Comparison of ENCODE assay signal across 10 cellular contexts in genomic region chr4:142817442-142817841, GRCh38. TPM values are rescaled to one million over a fixed set of nuclear protein-coding genes. Genes with fewer than 3 reads are reported as not detected.
DNase-seq lines count a peak whose midpoint lies in the region; ATAC-seq, FAIRE-seq and TF ChIP-seq lines count a peak whose summit lies in the region.
"Had no signal": no experiment of that assay in that cellular context is flagged by ENCODE, and none has a peak within 500 bp of the region (broad histone marks: within the 10 kb centered on the region; RNA-seq: fewer than 3 reads in every experiment).

No MANE protein-coding gene starts in this region.

- peak overlapping the region; percentile 63 for H3K4me2 ChIP-seq in HCT116 (ENCODE audit: low read length)

- TF ChIP-seq RAD21 in HCT116 (IDR thresholded peaks at IDR 0.05; ENCODE audit: low read depth): peak; percentile 38; the same call in 1 of the 2 replicates

- H3K27me3 Mint-ChIP-seq in type B pancreatic cell: no peaks in the 10 kb centered on the region
- H3K27me3 Mint-ChIP-seq: IgD-negative memory B cell had no signal

- intact Hi-C loops in HCT116 (cut with micrococcal nuclease): no loop called here

- peak overlapping the region; percentile 93 for H3K27ac ChIP-seq in HCT116 (ENCODE audit: low read depth, low read length)

- no peak overlapping the region for H3K27ac Mint-ChIP-seq in type B pancreatic cell
- H3K27ac Mint-ChIP-seq: IgD-negative memory B cell had no signal

- TF ChIP-seq POLR2A in HCT116 (IDR thresholded peaks at IDR 0.05; ENCODE audit: borderline replicate concordance, extremely low read depth, insufficient read depth, insufficient read length) (no peak), GM12891 (IDR thresholded peaks at IDR 0.05; ENCODE audit: low read depth, low read length) (no peak)

- H3K4me3 ChIP-seq in HCT116 (replicated peaks in 1 of 2; ENCODE audit: low read depth in 1 of 2, low read length in 2 of 2) (peak overlapping the region; percentile 3 to 35; a peak in 3 of 4 replicates), epithelial cell of proximal tubule (ENCODE audit: low read depth, low read length) (no peak overlapping the region)

- POLR2A ChIA-PET in HCT116 (lab: Charles Lee): no interaction called here

- BruUV-seq in HCT116 (replicated peaks; lab: Mats Ljungman, UMichigan): no TSS peak

- no peaks in the 10 kb centered on the region for H3K79me2 ChIP-seq in HCT116 (ENCODE audit: insufficient read depth, low read length)

- H2AFZ ChIP-seq in HCT116 (ENCODE audit: low read depth, low read length, poor library complexity, severe bottlenecking): peak overlapping the region; percentile 63

- H3K36me3 ChIP-seq in HCT116 (ENCODE audit: control insufficient read depth in 1 of 2, insufficient read depth in 2 of 2, low read length in 2 of 2): no peaks in the 10 kb centered on the region

- no peaks in the 10 kb centered on the region for H3K9me2 ChIP-seq in HCT116 (ENCODE audit: insufficient read depth)

- peak overlapping the region; percentile 45 for H3K9ac ChIP-seq in HCT116 (ENCODE audit: low read length)

- RAD21 ChIA-PET in HCT116 (lab: Charles Lee; ENCODE audit: low non-redundant PET in 1 of 2, low total read pairs in 2 of 2, uncharacterized antibody in 2 of 2, unreplicated experiment in 2 of 2): no interaction called here

- no peaks in the 10 kb centered on the region for H3K4me1 Mint-ChIP-seq in type B pancreatic cell (ENCODE audit: unreplicated experiment)

- H4K20me1 ChIP-seq in HCT116 (ENCODE audit: insufficient read depth): no peaks in the 10 kb centered on the region

- H3K36me3 Mint-ChIP-seq in type B pancreatic cell: no peaks in the 10 kb centered on the region

- CTCF ChIA-PET in HCT116 (lab: Charles Lee): no interaction called here

- FAIRE-seq in GM12891 (lab: Jason Lieb, UNC): no peak
- FAIRE-seq: islet of Langerhans had no signal

- H3K9me3 ChIP-seq in HCT116 (ENCODE audit: control insufficient read depth in 1 of 2, insufficient read depth in 1 of 2, low read depth in 1 of 2, low read length in 2 of 2): no peaks in the 10 kb centered on the region

- H3K27me3 ChIP-seq in HCT116 (ENCODE audit: insufficient read depth, low read length): no peaks in the 10 kb centered on the region

- no peak for TF ChIP-seq CTCF in HCT116 (IDR thresholded peaks at IDR 0.05 in 2 of 3, conservative IDR thresholded peaks at IDR 0.05 in 1 of 3; ENCODE audit: borderline replicate concordance in 1 of 3, insufficient read depth in 1 of 3, low read depth in 2 of 3, low read length in 2 of 3)
- no peak for TF ChIP-seq CTCF in epithelial cell of proximal tubule (conservative IDR thresholded peaks at IDR 0.05; ENCODE audit: low read depth, low read length)
- TF ChIP-seq CTCF in type B pancreatic cell (conservative IDR thresholded peaks at IDR 0.05): no peak

- DNase-seq in HCT116 (ENCODE audit: low read depth, low spot score) (peak; percentile 88), SW480 (ENCODE audit: low spot score) (peak; percentile 64), epithelial cell of proximal tubule (ENCODE audit: low read depth) (peak; percentile 69), type B pancreatic cell (ENCODE audit: extremely low spot score, unreplicated experiment) (no peak), NCI-H1105 treated with DMSO at 0.1 percent for 48 hours (lab: John Stamatoyannopoulos, UW) (no peak), RPMI8226 (no peak), GM12891 (ENCODE audit: insufficient read length, low spot score) (no peak)
- peak; percentile 61 for DNase-seq in stimulated activated CD4-positive, alpha-beta T cell treated with anti-CD3 and anti-CD28 coated beads, Interleukin-15, amount 100 ng/mL, for 24 hours

- peaks cover 46 to 48% of the 10 kb centered on the region in 2 experiments for H3K4me1 ChIP-seq in HCT116 (ENCODE audit: control insufficient read depth in 1 of 2, insufficient read depth in 2 of 2, low read length in 2 of 2)

- H3K4me3 Mint-ChIP-seq in type B pancreatic cell: no peak overlapping the region
- H3K4me3 Mint-ChIP-seq: IgD-negative memory B cell had no signal

- no peaks in the 10 kb centered on the region for H3K9me3 Mint-ChIP-seq in type B pancreatic cell
- H3K9me3 Mint-ChIP-seq: IgD-negative memory B cell had no signal

- peak; percentile 93 for ATAC-seq in HCT116

TF ChIP-seq in HCT116, 20 proteins besides CTCF, POLR2A, EP300 and RAD21 (continues in another document):
- TF ChIP-seq CBX3 (IDR thresholded peaks at IDR 0.05; ENCODE audit: low read depth): peak; percentile 93
- TF ChIP-seq ZFX (IDR thresholded peaks at IDR 0.05): peak; percentile 12; the same call in 1 of the 2 replicates
- peak; percentile 34 for TF ChIP-seq YY1 (IDR thresholded peaks at IDR 0.05; ENCODE audit: extremely low read depth, insufficient replicate concordance, low read depth, low read length)
- no peak for TF ChIP-seq ZNF274 (IDR thresholded peaks at IDR 0.05; ENCODE audit: low read depth, low read length)
- TF ChIP-seq ZBTB33 (IDR thresholded peaks at IDR 0.05; ENCODE audit: extremely low read depth, insufficient replicate concordance, low read length): no peak
- TF ChIP-seq SP1 (IDR thresholded peaks at IDR 0.05; ENCODE audit: low read depth): peak; percentile 92
- TF ChIP-seq TCF7L2 (IDR thresholded peaks at IDR 0.05; ENCODE audit: borderline replicate concordance, extremely low read depth, insufficient read depth, insufficient read length): no peak
- TF ChIP-seq EZH2phosphoT487 (IDR thresholded peaks at IDR 0.05; ENCODE audit: borderline replicate concordance): no peak
- no peak; the same call in 1 of the 2 replicates for TF ChIP-seq ELF1 (IDR thresholded peaks at IDR 0.05; ENCODE audit: borderline replicate concordance, low read depth)
- TF ChIP-seq SRF (IDR thresholded peaks at IDR 0.05; ENCODE audit: low read depth): 0 out of 2 replicates have a peak, but pooled peaks have one; percentile 38
- peak; percentile 86 for TF ChIP-seq JUND (IDR thresholded peaks at IDR 0.05)
- TF ChIP-seq POLR2AphosphoS5 (IDR thresholded peaks at IDR 0.05; ENCODE audit: low read depth, low read length): peak; percentile 38
- TF ChIP-seq EGR1 (IDR thresholded peaks at IDR 0.05; ENCODE audit: low read depth): peak; percentile 72
- no peak for TF ChIP-seq EZH2 (IDR thresholded peaks at IDR 0.05)

TF ChIP-seq in GM12891, 5 proteins besides CTCF, POLR2A, EP300 and RAD21:
- TF ChIP-seq SPI1 (IDR thresholded peaks at IDR 0.05; ENCODE audit: low read depth, low read length): no peak
- TF ChIP-seq POU2F2 (IDR thresholded peaks at IDR 0.05; ENCODE audit: low read depth, low read length): no peak
- no peak for TF ChIP-seq POLR2AphosphoS5 (IDR thresholded peaks at IDR 0.05; ENCODE audit: low read depth, low read length)
- no peak for TF ChIP-seq PAX5 (IDR thresholded peaks at IDR 0.05; ENCODE audit: insufficient read depth, low read length, severe bottlenecking)
- TF ChIP-seq TAF1 (IDR thresholded peaks at IDR 0.05; ENCODE audit: low read depth, low read length): no peak

RNA-seq across cellular contexts. Expression of gene INPP4B, which starts 28.7 kb away (rescaled TPM):
- total RNA-seq in HCT116 (2021; ENCODE audit: unreplicated experiment): 14.3 TPM
- 7.8 and 9.8 TPM in 2 replicates for polyA plus RNA-seq in HCT116 (2012)
- 12.0 and 14.2 TPM in 2 replicates for total RNA-seq in epithelial cell of proximal tubule
- total RNA-seq in type B pancreatic cell (ENCODE audit: low replicate concordance): 4.8 and 9.0 TPM in 2 replicates
- 0.47 TPM for polyA plus RNA-seq in GM12891 (2012; ENCODE audit: low read depth, missing spikeins)

Comparison
In these comparisons a context has a peak if more than half of its experiments do, and no peak if none do; other contexts are left out.
1. DNase-seq: peak in HCT116 (single experiment), SW480 (single experiment), epithelial cell of proximal tubule (single experiment) and stimulated activated CD4-positive, alpha-beta T cell treated with anti-CD3 and anti-CD28 coated beads, Interleukin-15, amount 100 ng/mL, for 24 hours (single experiment); none in type B pancreatic cell (single experiment), NCI-H1105 treated with DMSO at 0.1 percent for 48 hours (single experiment), RPMI8226 (single experiment) and GM12891 (single experiment).